ENCODE assay signal across 10 cellular contexts in the genomic region with DNA sequence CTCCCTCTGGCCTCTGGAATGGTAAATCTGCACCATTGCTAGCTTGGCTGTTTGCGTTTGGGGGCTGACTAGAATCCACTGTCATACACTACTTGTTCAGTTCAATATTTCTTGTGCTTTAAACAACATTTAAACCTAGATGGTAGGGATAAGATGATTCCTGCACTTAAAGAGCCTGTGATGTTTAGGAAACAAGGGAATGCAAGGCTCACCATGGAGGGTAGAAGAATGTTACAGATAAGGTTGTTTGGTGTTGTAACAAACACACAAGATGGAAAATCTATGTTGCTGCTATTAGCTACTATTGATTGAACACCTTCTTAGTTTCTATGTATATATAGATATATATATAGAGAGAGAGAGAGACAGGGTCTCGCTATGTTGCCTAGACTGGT. TPM values are rescaled to one million over a fixed set of nuclear protein-coding genes. Genes with fewer than 3 reads are reported as not detected.
A peak's percentile ranks its signal among the peaks of the same experiment; 100 is the strongest.
DNase-seq lines count a peak whose midpoint lies in the region; ATAC-seq and TF ChIP-seq lines count a peak whose summit lies in the region.
"Had no signal": no experiment of that assay in that cellular context is flagged by ENCODE, and none has a peak within 500 bp of the region (broad histone marks: within the 10 kb centered on the region; RNA-seq: fewer than 3 reads in every experiment).

No MANE protein-coding gene starts in this region.

- H3K36me3 ChIP-seq in HEK293 (ENCODE audit: control insufficient read depth in 2 of 2, insufficient read depth in 1 of 2, low read length in 2 of 2) (no peaks in the 10 kb centered on the region; a peak in 1 of 3 replicates), brain microvascular endothelial cell (replicated peaks) (no peaks in the 10 kb centered on the region)

- POLR2A ChIA-PET in AG04449 (lab: Yijun Ruan, JAX) (interaction anchor here (0.9 to 1.1 kb wide), 2 partner anchors 8 to 13 kb away, joined by 5 to 7 read pairs; no protein-coding TSS in a partner anchor), HEK293 (lab: Yijun Ruan, JAX) (no interaction called here), MCF 10A (lab: Yijun Ruan, JAX) (interaction anchor here (1.2 to 1.5 kb wide), 4 partner anchors 10 to 61 kb away, joined by 4 to 6 read pairs (median 4); no protein-coding TSS in a partner anchor)
- POLR2A ChIA-PET in naive thymus-derived CD8-positive, alpha-beta T cell (lab: Charles Lee): interaction anchor here (0.6 to 5.7 kb wide), 17 partner anchors 8 to 1269 kb away, joined by 3 to 104 read pairs (median 6); a partner anchor contains a TSS

- DNase-seq in AG04449 (ENCODE audit: low read depth, low spot score): no peak
- no peak for DNase-seq in brain microvascular endothelial cell
- no peak for DNase-seq in naive thymus-derived CD8-positive, alpha-beta T cell
- no peak for DNase-seq in NCI-H226
- no peak for DNase-seq in MCF 10A (ENCODE audit: unreplicated experiment)
- DNase-seq: NCI-H2171 treated with DMSO at 0.1 percent for 48 hours had no signal

- no peaks in the 10 kb centered on the region for H3K9me3 ChIP-seq in HEK293 (ENCODE audit: control insufficient read depth, insufficient read depth, low read depth, low read length)

- no TSS peak for BruUV-seq in MCF 10A (replicated peaks; lab: Mats Ljungman, UMichigan)

- peak; percentile 14 to 17 for ATAC-seq in naive thymus-derived CD8-positive, alpha-beta T cell
- ATAC-seq in GM18502 (IDR thresholded peaks at IDR 0.05; ENCODE audit: poor library complexity, unreplicated experiment) (no peak), GM21786 (IDR thresholded peaks at IDR 0.05; ENCODE audit: unreplicated experiment) (no peak)

- peaks cover 45% of the 10 kb centered on the region for H3K4me1 ChIP-seq in HEK293 (ENCODE audit: control insufficient read depth, insufficient read depth, low read length)

- H3K4me3 ChIP-seq in AG04449 (ENCODE audit: low read depth, low read length) (peak overlapping the region; percentile 19; the same call in 1 of the 2 replicates), HEK293 (ENCODE audit: low read depth, low read length) (no peak overlapping the region), brain microvascular endothelial cell (ENCODE audit: low read depth, low read length) (no peak overlapping the region)

- TF ChIP-seq CTCF in AG04449 (IDR thresholded peaks at IDR 0.05; ENCODE audit: insufficient read depth, low read length, missing control alignments) (no peak), HEK293 (tag by site-specific recombination; IDR thresholded peaks at IDR 0.05) (no peak), brain microvascular endothelial cell (IDR thresholded peaks at IDR 0.05; ENCODE audit: low read depth, low read length, missing control alignments) (no peak), MCF 10A (IDR thresholded peaks at IDR 0.05; ENCODE audit: unreplicated experiment) (no peak)

- no peaks in the 10 kb centered on the region for H3K27me3 ChIP-seq in brain microvascular endothelial cell (replicated peaks)

- CTCF ChIA-PET in AG04449 (lab: Yijun Ruan, JAX) (interaction anchor here (0.8 to 1.8 kb wide), 5 partner anchors 11 to 78 kb away, joined by 3 to 11 read pairs (median 4); no protein-coding TSS in a partner anchor), HEK293 (lab: Yijun Ruan, JAX) (interaction anchor here (0.5 to 2.0 kb wide), 2 partner anchors 33 to 198 kb away, joined by 4 to 10 read pairs; no protein-coding TSS in a partner anchor), MCF 10A (lab: Yijun Ruan, JAX) (interaction anchor here (0.6 to 1.3 kb wide), 3 partner anchors 14 to 76 kb away, joined by 3 to 4 read pairs (median 3); no protein-coding TSS in a partner anchor)

- H3K27me3 Mint-ChIP-seq in naive thymus-derived CD8-positive, alpha-beta T cell: no peaks in the 10 kb centered on the region
- no peaks in the 10 kb centered on the region for H3K27me3 Mint-ChIP-seq in MCF 10A (ENCODE audit: insufficient read depth, unreplicated experiment)

- H3K9me3 Mint-ChIP-seq in naive thymus-derived CD8-positive, alpha-beta T cell: no peaks in the 10 kb centered on the region
- H3K9me3 Mint-ChIP-seq in MCF 10A (ENCODE audit: unreplicated experiment): no peaks in the 10 kb centered on the region

- peak overlapping the region; percentile 75 to 91 (median 85) for H3K4me3 Mint-ChIP-seq in naive thymus-derived CD8-positive, alpha-beta T cell
- H3K4me3 Mint-ChIP-seq in MCF 10A (ENCODE audit: unreplicated experiment): no peak overlapping the region

- in situ Hi-C loops in brain microvascular endothelial cell (cut with HindIII; ENCODE audit: low pct_ligation_motif_present, low sequenced_read_pairs): no loop called here

- intact Hi-C loops in MCF 10A (cut with micrococcal nuclease): no loop called here

- peaks cover 0 to 6% (median 4%) of the 10 kb centered on the region in 3 donors for H3K36me3 Mint-ChIP-seq in naive thymus-derived CD8-positive, alpha-beta T cell
- H3K36me3 Mint-ChIP-seq in MCF 10A (ENCODE audit: insufficient read depth, unreplicated experiment): peaks cover 10% of the 10 kb centered on the region

- H3K27ac Mint-ChIP-seq in naive thymus-derived CD8-positive, alpha-beta T cell: peak overlapping the region; percentile 88 to 99 (median 96)
- H3K27ac Mint-ChIP-seq in MCF 10A (ENCODE audit: low read depth, unreplicated experiment): no peak overlapping the region

- H3K4me1 Mint-ChIP-seq in naive thymus-derived CD8-positive, alpha-beta T cell: peaks cover 45 to 96% (median 92%) of the 10 kb centered on the region in 4 donors
- peaks cover 36% of the 10 kb centered on the region for H3K4me1 Mint-ChIP-seq in MCF 10A (ENCODE audit: insufficient read depth, unreplicated experiment)

- peak overlapping the region; percentile 48 for H3K27ac ChIP-seq in HEK293 (ENCODE audit: extremely low read depth, low read depth, low read length)
- H3K27ac ChIP-seq in brain microvascular endothelial cell: peak overlapping the region; percentile 96
- H3K27ac ChIP-seq: HL-60 had no signal

TF ChIP-seq in HEK293, 187 proteins besides CTCF, POLR2A, EP300 and RAD21:
- TF ChIP-seq, protein P1, sequence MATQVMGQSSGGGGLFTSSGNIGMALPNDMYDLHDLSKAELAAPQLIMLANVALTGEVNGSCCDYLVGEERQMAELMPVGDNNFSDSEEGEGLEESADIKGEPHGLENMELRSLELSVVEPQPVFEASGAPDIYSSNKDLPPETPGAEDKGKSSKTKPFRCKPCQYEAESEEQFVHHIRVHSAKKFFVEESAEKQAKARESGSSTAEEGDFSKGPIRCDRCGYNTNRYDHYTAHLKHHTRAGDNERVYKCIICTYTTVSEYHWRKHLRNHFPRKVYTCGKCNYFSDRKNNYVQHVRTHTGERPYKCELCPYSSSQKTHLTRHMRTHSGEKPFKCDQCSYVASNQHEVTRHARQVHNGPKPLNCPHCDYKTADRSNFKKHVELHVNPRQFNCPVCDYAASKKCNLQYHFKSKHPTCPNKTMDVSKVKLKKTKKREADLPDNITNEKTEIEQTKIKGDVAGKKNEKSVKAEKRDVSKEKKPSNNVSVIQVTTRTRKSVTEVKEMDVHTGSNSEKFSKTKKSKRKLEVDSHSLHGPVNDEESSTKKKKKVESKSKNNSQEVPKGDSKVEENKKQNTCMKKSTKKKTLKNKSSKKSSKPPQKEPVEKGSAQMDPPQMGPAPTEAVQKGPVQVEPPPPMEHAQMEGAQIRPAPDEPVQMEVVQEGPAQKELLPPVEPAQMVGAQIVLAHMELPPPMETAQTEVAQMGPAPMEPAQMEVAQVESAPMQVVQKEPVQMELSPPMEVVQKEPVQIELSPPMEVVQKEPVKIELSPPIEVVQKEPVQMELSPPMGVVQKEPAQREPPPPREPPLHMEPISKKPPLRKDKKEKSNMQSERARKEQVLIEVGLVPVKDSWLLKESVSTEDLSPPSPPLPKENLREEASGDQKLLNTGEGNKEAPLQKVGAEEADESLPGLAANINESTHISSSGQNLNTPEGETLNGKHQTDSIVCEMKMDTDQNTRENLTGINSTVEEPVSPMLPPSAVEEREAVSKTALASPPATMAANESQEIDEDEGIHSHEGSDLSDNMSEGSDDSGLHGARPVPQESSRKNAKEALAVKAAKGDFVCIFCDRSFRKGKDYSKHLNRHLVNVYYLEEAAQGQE (tag by site-specific recombination; IDR thresholded peaks at IDR 0.05): no peak
- TF ChIP-seq ZNF843 (tag by site-specific recombination; IDR thresholded peaks at IDR 0.05): no peak
TF ChIP-seq in HEK293: peak in this region for 0.

RNA-seq across cellular contexts. Expression of a gene that starts 31.4 kb away (rescaled TPM):
- total RNA-seq in naive thymus-derived CD8-positive, alpha-beta T cell: 10 to 100 TPM; 73.5 to 75.0 TPM
- polyA plus RNA-seq in naive thymus-derived CD8-positive, alpha-beta T cell: 10 to 100 TPM; 22.0 to 28.7 (median 25.2) TPM
- 1.9 and 2.1 TPM in 2 replicates for total RNA-seq in MCF 10A (2022)

Comparison
In these comparisons a context has a peak if more than half of its experiments do, and no peak if none do; other contexts are left out.
1. ATAC-seq: peak in naive thymus-derived CD8-positive, alpha-beta T cell (2 of 2); none in GM18502 (single experiment) and GM21786 (single experiment).
2. RNA of a gene that starts 31.4 kb away (total RNA-seq): 73.5 to 75.0 TPM in naive thymus-derived CD8-positive, alpha-beta T cell; 1.9 to 2.1 TPM in MCF 10A; every median in the first group is over 10 times any median in the second.